In the genomic region with DNA sequence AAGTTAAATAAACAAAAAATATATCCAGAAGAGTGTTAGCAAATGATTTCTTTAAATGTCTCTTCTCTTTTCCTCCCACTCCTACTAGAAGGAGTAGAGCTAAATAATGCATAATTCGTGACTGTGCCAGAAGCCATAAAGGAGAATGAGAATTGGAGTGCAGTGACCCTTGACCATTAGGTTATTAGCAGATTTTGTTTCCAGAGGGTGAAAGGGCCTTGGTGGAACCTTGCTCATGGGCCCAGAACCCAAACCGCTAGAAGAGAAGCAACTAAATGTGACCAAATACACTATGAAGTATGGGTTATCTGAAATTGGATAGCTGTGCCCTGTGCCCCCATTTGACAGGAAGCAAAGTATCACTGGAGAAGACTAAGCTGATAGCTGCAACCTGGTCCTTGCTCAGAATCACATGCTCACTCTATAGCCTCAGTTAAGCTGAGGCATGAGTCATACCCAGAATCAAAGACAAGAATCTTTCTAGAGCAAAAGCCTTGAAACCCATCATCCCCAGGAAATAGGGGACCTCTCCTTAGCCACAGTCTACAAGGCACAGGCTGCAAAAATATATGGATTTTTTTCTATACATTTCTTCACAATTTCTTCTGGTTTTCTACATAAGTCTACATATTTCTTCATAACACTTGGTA, we compare ENCODE assay signal across 10 cellular contexts. TPM values are rescaled to one million over a fixed set of nuclear protein-coding genes. Genes with fewer than 3 reads are reported as not detected.
A peak's percentile ranks its signal among the peaks of the same experiment; 100 is the strongest.
DNase-seq lines count a peak whose midpoint lies in the region; ATAC-seq and TF ChIP-seq lines count a peak whose summit lies in the region.
"Had no signal": no experiment of that assay in that cellular context is flagged by ENCODE, and none has a peak within 500 bp of the region (broad histone marks: within the 10 kb centered on the region; RNA-seq: fewer than 3 reads in every experiment).

No MANE protein-coding gene starts in this region.

- POLR2A ChIA-PET in CD4-positive, alpha-beta T cell (lab: Charles Lee) = interaction anchor here (1.0 kb wide), 1 partner anchor 48 kb away, joined by 3 read pairs; no protein-coding TSS in a partner anchor

- no peak overlapping the region for H3K27ac ChIP-seq in CD4-positive, alpha-beta T cell (ENCODE audit: low read depth, low read length)
- H3K27ac ChIP-seq in heart right ventricle = no peak overlapping the region
- H3K27ac ChIP-seq: vagina had no signal

- H3K9me3 ChIP-seq in CD4-positive, alpha-beta T cell (ENCODE audit: control insufficient read depth, low read length) = no peaks in the 10 kb centered on the region
- peaks cover 0 to 8% (median 0%) of the 10 kb centered on the region in 11 donors for H3K9me3 ChIP-seq in heart right ventricle
- H3K9me3 ChIP-seq: vagina had no signal

- peak; percentile 73 for ATAC-seq in CD4-positive, alpha-beta T cell (ENCODE audit: poor library complexity)
- ATAC-seq in GM18909 (IDR thresholded peaks at IDR 0.05; ENCODE audit: poor library complexity, unreplicated experiment) (peak; percentile 77), HG03060 (IDR thresholded peaks at IDR 0.05; ENCODE audit: low read depth, unreplicated experiment) (peak; percentile 61), heart right ventricle (no peak), HG03139 (IDR thresholded peaks at IDR 0.05; ENCODE audit: unreplicated experiment) (no peak)
- ATAC-seq: Right ventricle myocardium inferior had no signal

- CTCF ChIA-PET in CD4-positive, alpha-beta T cell (lab: Charles Lee) = interaction anchor here (0.8 to 1.0 kb wide), 2 partner anchors 12 to 251 kb away, joined by 3 read pairs; no protein-coding TSS in a partner anchor

- no peak overlapping the region for H3K4me3 Mint-ChIP-seq in CD4-positive, alpha-beta T cell
- H3K4me3 Mint-ChIP-seq in activated T-helper 2 cell treated with anti-CD3 and anti-CD28 coated beads, Interferon-gamma antibody, Interleukin-2, Interleukin-4, amounts not matched to agents 10 μg/mL and 5 μg/mL and 100 μg/mL, durations not matched to agents 14 hours and 24 hours and 36 hours (ENCODE audit: low read depth) = peak overlapping the region; percentile 28

- H3K27me3 Mint-ChIP-seq in CD4-positive, alpha-beta T cell = no peaks in the 10 kb centered on the region
- no peaks in the 10 kb centered on the region for H3K27me3 Mint-ChIP-seq in activated T-helper 2 cell treated with anti-CD3 and anti-CD28 coated beads, Interferon-gamma antibody, Interleukin-2, Interleukin-4, amounts not matched to agents 10 μg/mL and 5 μg/mL and 100 μg/mL, durations not matched to agents 14 hours and 24 hours and 36 hours (ENCODE audit: low read depth)

- no peak for DNase-seq in CD4-positive, alpha-beta T cell
- DNase-seq in activated T-helper 2 cell treated with anti-CD3 and anti-CD28 coated beads, Interferon-gamma antibody, Interleukin-2, Interleukin-4, amounts not matched to agents 10 μg/mL and 5 μg/mL and 100 μg/mL, durations not matched to agents 14 hours and 24 hours and 36 hours (ENCODE audit: low spot score) = peak; percentile 49
- DNase-seq in Kasumi-1 (lab: John Stamatoyannopoulos, UW) = no peak
- DNase-seq in hepatic stellate cell (ENCODE audit: low spot score) = no peak
- DNase-seq in heart right ventricle = no peak

- intact Hi-C loops in CD4-positive, alpha-beta T cell (cut with DNase I, micrococcal nuclease) = no loop called here
- intact Hi-C loops in activated T-helper 2 cell treated with anti-CD3 and anti-CD28 coated beads, Interferon-gamma antibody, Interleukin-2, Interleukin-4, amounts not matched to agents 10 μg/mL and 5 μg/mL and 100 μg/mL, durations not matched to agents 14 hours and 24 hours and 36 hours (cut with micrococcal nuclease) = loop anchor here (1.0 kb wide), 1 partner anchor 45 kb away; no protein-coding TSS in a partner anchor
- intact Hi-C loops in heart right ventricle (cut with DNase I) = no loop called here

- no peak overlapping the region for H3K4me3 ChIP-seq in heart right ventricle
- H3K4me3 ChIP-seq: vagina had no signal

- no peaks in the 10 kb centered on the region for H3K4me1 ChIP-seq in heart right ventricle
- H3K4me1 ChIP-seq: vagina had no signal

- no peaks in the 10 kb centered on the region for H3K36me3 Mint-ChIP-seq in CD4-positive, alpha-beta T cell (ENCODE audit: low read depth)
- H3K36me3 Mint-ChIP-seq in activated T-helper 2 cell treated with anti-CD3 and anti-CD28 coated beads, Interferon-gamma antibody, Interleukin-2, Interleukin-4, amounts not matched to agents 10 μg/mL and 5 μg/mL and 100 μg/mL, durations not matched to agents 14 hours and 24 hours and 36 hours (ENCODE audit: low read depth) = peaks cover 20% of the 10 kb centered on the region

- H3K27ac Mint-ChIP-seq in CD4-positive, alpha-beta T cell = peak overlapping the region; percentile 19
- H3K27ac Mint-ChIP-seq in activated T-helper 2 cell treated with anti-CD3 and anti-CD28 coated beads, Interferon-gamma antibody, Interleukin-2, Interleukin-4, amounts not matched to agents 10 μg/mL and 5 μg/mL and 100 μg/mL, durations not matched to agents 14 hours and 24 hours and 36 hours = peak overlapping the region; percentile 83

- peaks cover 62% of the 10 kb centered on the region for H3K4me1 Mint-ChIP-seq in CD4-positive, alpha-beta T cell (ENCODE audit: low read depth)
- peaks cover 78% of the 10 kb centered on the region for H3K4me1 Mint-ChIP-seq in activated T-helper 2 cell treated with anti-CD3 and anti-CD28 coated beads, Interferon-gamma antibody, Interleukin-2, Interleukin-4, amounts not matched to agents 10 μg/mL and 5 μg/mL and 100 μg/mL, durations not matched to agents 14 hours and 24 hours and 36 hours (ENCODE audit: low read depth)

- H3K36me3 ChIP-seq in heart right ventricle = no peaks in the 10 kb centered on the region
- H3K36me3 ChIP-seq: vagina had no signal

- WGBS in heart right ventricle, 2 donors = 75 to 83% methylated on average over 2 of the region's 2 CpGs

- H3K27me3 ChIP-seq in CD4-positive, alpha-beta T cell (ENCODE audit: control insufficient read depth, insufficient read depth, low read length) = no peaks in the 10 kb centered on the region
- no peaks in the 10 kb centered on the region for H3K27me3 ChIP-seq in heart right ventricle
- H3K27me3 ChIP-seq: vagina had no signal

- no peak for TF ChIP-seq CTCF in CD4-positive, alpha-beta T cell (IDR thresholded peaks at IDR 0.05)
- no peak for TF ChIP-seq CTCF in heart right ventricle (IDR thresholded peaks at IDR 0.05)

- no peaks in the 10 kb centered on the region for H3K9me3 Mint-ChIP-seq in CD4-positive, alpha-beta T cell
- peaks cover 7% of the 10 kb centered on the region for H3K9me3 Mint-ChIP-seq in activated T-helper 2 cell treated with anti-CD3 and anti-CD28 coated beads, Interferon-gamma antibody, Interleukin-2, Interleukin-4, amounts not matched to agents 10 μg/mL and 5 μg/mL and 100 μg/mL, durations not matched to agents 14 hours and 24 hours and 36 hours

RNA-seq across cellular contexts. Expression of a gene that starts 36.3 kb away (rescaled TPM):
- not detected for total RNA-seq in CD4-positive, alpha-beta T cell
- 0.50 and 1.2 TPM in 2 replicates for total RNA-seq in activated T-helper 2 cell treated with anti-CD3 and anti-CD28 coated beads, Interferon-gamma antibody, Interleukin-2, Interleukin-4, amounts not matched to agents 10 μg/mL and 5 μg/mL and 100 μg/mL, durations not matched to agents 14 hours and 24 hours and 36 hours
- total RNA-seq in heart right ventricle = not detected
- polyA plus RNA-seq in heart right ventricle = not detected
- total RNA-seq: Right ventricle myocardium inferior, vagina had no signal

RNA-seq across cellular contexts. Expression of a gene that starts 45.5 kb away (rescaled TPM):
- 100 to 1,000 TPM; 623 to 638 TPM for total RNA-seq in CD4-positive, alpha-beta T cell
- 60.9 and 66.9 TPM in 2 replicates for total RNA-seq in activated T-helper 2 cell treated with anti-CD3 and anti-CD28 coated beads, Interferon-gamma antibody, Interleukin-2, Interleukin-4, amounts not matched to agents 10 μg/mL and 5 μg/mL and 100 μg/mL, durations not matched to agents 14 hours and 24 hours and 36 hours
- total RNA-seq in heart right ventricle = 10 to 100 TPM in 1 of 10 donors, 1 to 10 TPM in 4, under 1 TPM in 5; 0.37 to 10.6 (median 0.97) TPM
- polyA plus RNA-seq in heart right ventricle = under 1 TPM; 0.22 to 0.54 TPM

Comparison
In these comparisons a context has a peak if more than half of its experiments do, and no peak if none do; other contexts are left out.
1. ATAC-seq: peak in CD4-positive, alpha-beta T cell (single experiment), GM18909 (single experiment) and HG03060 (single experiment); none in heart right ventricle (0 of 8) and HG03139 (single experiment).